11 cellular contexts compared by ENCODE assay signal in the genomic region with DNA sequence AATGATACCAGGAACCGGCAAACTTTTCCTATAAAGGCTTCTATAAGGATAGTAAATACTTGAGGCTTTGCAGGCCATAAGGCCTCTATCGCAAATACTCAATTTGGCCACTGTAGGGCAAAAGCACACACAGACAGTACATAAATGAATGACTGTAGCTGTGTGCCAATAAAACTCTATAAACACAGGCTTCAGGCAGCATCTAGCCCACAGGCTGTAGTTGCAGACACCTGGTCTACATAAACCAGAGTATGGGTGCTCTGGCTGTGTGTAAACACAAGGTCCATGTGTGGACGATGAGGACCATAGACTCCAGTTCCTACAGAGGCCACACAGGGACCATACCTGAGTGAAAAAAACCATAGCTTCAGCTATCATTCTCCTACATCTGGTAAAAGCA. TPM values are rescaled to one million over a fixed set of nuclear protein-coding genes. Genes with fewer than 3 reads are reported as not detected.
A peak's percentile ranks its signal among the peaks of the same experiment; 100 is the strongest.
DNase-seq lines count a peak whose midpoint lies in the region; ATAC-seq and TF ChIP-seq lines count a peak whose summit lies in the region.
"Had no signal": no experiment of that assay in that cellular context is flagged by ENCODE, and none has a peak within 500 bp of the region (broad histone marks: within the 10 kb centered on the region; RNA-seq: fewer than 3 reads in every experiment).

No MANE protein-coding gene starts in this region.

- 49 to 81% methylated on average over 3 of the region's 3 CpGs for WGBS in lung, 2 donors

- H3K36me3 ChIP-seq in lung (ENCODE audit: control insufficient read depth in 2 of 2, insufficient read depth in 2 of 2, low read length in 2 of 2), result peaks cover 10 to 18% of the 10 kb centered on the region in 2 donors

- peaks cover 30% of the 10 kb centered on the region for H3K4me1 Mint-ChIP-seq in activated naive CD4-positive, alpha-beta T cell treated with anti-CD3 and anti-CD28 coated beads for 36 hours (ENCODE audit: low read depth)
- peaks cover 4% of the 10 kb centered on the region for H3K4me1 Mint-ChIP-seq in type B pancreatic cell (ENCODE audit: unreplicated experiment)

- no peak for TF ChIP-seq POLR2A in erythroblast (IDR thresholded peaks at IDR 0.05; ENCODE audit: low read length)

- intact Hi-C loops in activated naive CD4-positive, alpha-beta T cell treated with anti-CD3 and anti-CD28 coated beads for 36 hours (cut with micrococcal nuclease), result no loop called here

- peaks cover 17% of the 10 kb centered on the region for H3K36me3 Mint-ChIP-seq in activated naive CD4-positive, alpha-beta T cell treated with anti-CD3 and anti-CD28 coated beads for 36 hours (ENCODE audit: low read depth)
- H3K36me3 Mint-ChIP-seq in activated naive CD4-positive, alpha-beta T cell treated with anti-CD3 and anti-CD28 coated beads, Interleukin-2, amount 50 U/mL, for 72 hours, result peaks cover 0 to 33% of the 10 kb centered on the region in 2 donors
- H3K36me3 Mint-ChIP-seq in type B pancreatic cell, result peaks cover 39% of the 10 kb centered on the region

- CTCF ChIA-PET in activated naive CD4-positive, alpha-beta T cell treated with anti-CD3 and anti-CD28 coated beads for 36 hours (lab: Charles Lee), result interaction anchor here (0.6 to 1.1 kb wide), 2 partner anchors 31 to 77 kb away, joined by 3 to 5 read pairs; no protein-coding TSS in a partner anchor

- H3K9me3 Mint-ChIP-seq in activated naive CD4-positive, alpha-beta T cell treated with anti-CD3 and anti-CD28 coated beads for 36 hours, result no peaks in the 10 kb centered on the region
- H3K9me3 Mint-ChIP-seq in activated naive CD4-positive, alpha-beta T cell treated with anti-CD3 and anti-CD28 coated beads, Interleukin-2, amount 50 U/mL, for 72 hours, result no peaks in the 10 kb centered on the region
- H3K9me3 Mint-ChIP-seq in type B pancreatic cell, result no peaks in the 10 kb centered on the region

- DNase-seq in activated naive CD4-positive, alpha-beta T cell treated with anti-CD3 and anti-CD28 coated beads for 36 hours, result no peak
- DNase-seq in activated naive CD4-positive, alpha-beta T cell treated with anti-CD3 and anti-CD28 coated beads, Interleukin-2, amount 50 U/mL, for 72 hours (ENCODE audit: low spot score in 2 of 2), result no peak
- DNase-seq in astrocyte of the spinal cord (ENCODE audit: low read depth, low spot score), result peak; percentile 34
- DNase-seq in lung (ENCODE audit: low spot score), result no peak
- no peak for DNase-seq in type B pancreatic cell (ENCODE audit: extremely low spot score, unreplicated experiment)
- DNase-seq in activated effector memory CD4-positive, alpha-beta T cell treated with Interleukin-2 at 50 U/mL for 16 hours, result no peak
- no peak for DNase-seq in activated T-cell treated with anti-CD3 and anti-CD28 coated beads for 4 hours
- DNase-seq in erythroblast (lab: John Stamatoyannopoulos, UW), result no peak
- DNase-seq: activated gamma-delta T cell; Calu3; stimulated activated naive CD4-positive, alpha-beta T cell treated with Interleukin-2 at 50 U/mL for 16 hours had no signal

- peaks cover 5 to 9% of the 10 kb centered on the region in 2 donors for H3K4me1 ChIP-seq in lung (ENCODE audit: control insufficient read depth in 2 of 2, insufficient read depth in 2 of 2, low read length in 2 of 2)

- no peaks in the 10 kb centered on the region for H3K27me3 Mint-ChIP-seq in activated naive CD4-positive, alpha-beta T cell treated with anti-CD3 and anti-CD28 coated beads for 36 hours (ENCODE audit: low read depth)
- H3K27me3 Mint-ChIP-seq in type B pancreatic cell, result no peaks in the 10 kb centered on the region

- no peak for TF ChIP-seq CTCF in astrocyte of the spinal cord (IDR thresholded peaks at IDR 0.05; ENCODE audit: low read depth, low read length)
- TF ChIP-seq CTCF in lung (IDR thresholded peaks at IDR 0.05; ENCODE audit: control extremely low read depth, extremely low read depth), result no peak
- TF ChIP-seq CTCF in type B pancreatic cell (conservative IDR thresholded peaks at IDR 0.05), result no peak

- no peak for ATAC-seq in activated naive CD4-positive, alpha-beta T cell treated with anti-CD3 and anti-CD28 coated beads, Interleukin-2, amount 50 U/mL, for 72 hours
- no peak for ATAC-seq in lung (ENCODE audit: insufficient read depth, low FRiP score)

- H3K27ac ChIP-seq in lung (ENCODE audit: low read depth in 1 of 2, low read length in 1 of 2), result peak overlapping the region; percentile 70 to 81

- in situ Hi-C loops in astrocyte of the spinal cord (cut with HindIII; ENCODE audit: low sequenced_read_pairs), result no loop called here

- H3K27ac Mint-ChIP-seq in activated naive CD4-positive, alpha-beta T cell treated with anti-CD3 and anti-CD28 coated beads for 36 hours, result peak overlapping the region; percentile 41
- H3K27ac Mint-ChIP-seq in activated naive CD4-positive, alpha-beta T cell treated with anti-CD3 and anti-CD28 coated beads, Interleukin-2, amount 50 U/mL, for 72 hours, result no peak overlapping the region
- H3K27ac Mint-ChIP-seq in type B pancreatic cell, result peak overlapping the region; percentile 62

- no peaks in the 10 kb centered on the region for H3K9me3 ChIP-seq in lung (ENCODE audit: control insufficient read depth in 2 of 2, insufficient read depth in 1 of 2, low read length in 1 of 2)

- no peak overlapping the region for H3K4me3 Mint-ChIP-seq in activated naive CD4-positive, alpha-beta T cell treated with anti-CD3 and anti-CD28 coated beads for 36 hours
- no peak overlapping the region for H3K4me3 Mint-ChIP-seq in type B pancreatic cell

- H3K27me3 ChIP-seq in lung (ENCODE audit: control insufficient read depth, insufficient read depth), result no peaks in the 10 kb centered on the region

- H3K4me3 ChIP-seq in astrocyte of the spinal cord (ENCODE audit: low read depth, low read length) (no peak overlapping the region), lung (no peak overlapping the region)

RNA-seq across cellular contexts. Expression of a gene that starts 52.2 kb away (rescaled TPM):
- 10 to 100 TPM; 30.3 to 33.0 TPM for total RNA-seq in activated naive CD4-positive, alpha-beta T cell treated with anti-CD3 and anti-CD28 coated beads for 36 hours
- total RNA-seq in activated naive CD4-positive, alpha-beta T cell treated with anti-CD3 and anti-CD28 coated beads, Interleukin-2, amount 50 U/mL, for 72 hours, result 10 to 100 TPM; 35.7 to 46.4 TPM
- 10 to 100 TPM; 45.2 to 46.4 TPM for total RNA-seq in lung
- polyA plus RNA-seq in lung, result 10 to 100 TPM; 14.2 to 15.1 TPM
- total RNA-seq in type B pancreatic cell (ENCODE audit: low replicate concordance), result 38.9 and 58.9 TPM in 2 replicates

Comparison
In these comparisons a context has a peak if more than half of its experiments do, and no peak if none do; other contexts are left out.
1. H3K27ac Mint-ChIP-seq: peak in activated naive CD4-positive, alpha-beta T cell treated with anti-CD3 and anti-CD28 coated beads for 36 hours (single experiment) and type B pancreatic cell (single experiment); none in activated naive CD4-positive, alpha-beta T cell treated with anti-CD3 and anti-CD28 coated beads, Interleukin-2, amount 50 U/mL, for 72 hours (0 of 2).